In genomic region chr6:68167604-68168003, GRCh38 we compare ENCODE assay signal across 26 cellular contexts.
"Had no signal": no experiment of that assay in that cellular context is flagged by ENCODE, and none has a peak within 500 bp of the region (broad histone marks: within the 10 kb centered on the region; RNA-seq: fewer than 3 reads in every experiment).

No MANE protein-coding gene starts in this region.

- H3K27me3 ChIP-seq: esophagus squamous epithelium, neutrophil, stomach, thyroid gland, vagina had no signal

- H2AFZ ChIP-seq: parathyroid adenoma had no signal

- H3K36me3 ChIP-seq: esophagus squamous epithelium, neutrophil, stomach, thyroid gland, vagina had no signal

- H3K36me3 Mint-ChIP-seq: memory B cell; natural killer cell treated with Interleukin-12 subunit alpha and Interleukin-12 subunit beta and Interleukin-15 and Interleukin-18, amount 100 ng/mL, for 72 hours; stimulated activated effector memory CD8-positive, alpha-beta T cell treated with anti-CD3 and anti-CD28 coated beads, Interleukin-12 subunit alpha, Interleukin-12 subunit beta, amount 100 ng/mL, for 72 hours had no signal

- H3K9me3 Mint-ChIP-seq: neural crest cell had no signal

- H3K9ac ChIP-seq: parathyroid adenoma had no signal

- H3K4me3 ChIP-seq: coronary artery, esophagus squamous epithelium, lung, stomach, thyroid gland, vagina had no signal

- DNase-seq: dermis blood vessel endothelial cell; effector memory CD4-positive, alpha-beta T cell; erythroblast; esophagus squamous epithelium; foreskin melanocyte; hypothalamus; immature natural killer cell; kidney; stimulated activated CD4-positive, alpha-beta T cell treated with anti-CD3 and anti-CD28 coated beads, Interleukin-2, amount 100 ng/mL, for 24 hours; stimulated activated CD4-positive, alpha-beta T cell treated with anti-CD3 and anti-CD28 coated beads, Interleukin-4, amount 100 ng/mL, for 24 hours; stimulated activated naive CD4-positive, alpha-beta T cell treated with Interleukin-2 at 50 U/mL for 16 hours; stomach; thyroid gland; trophoblast cell had no signal

- H3K27ac ChIP-seq: coronary artery, esophagus squamous epithelium, neutrophil, parathyroid adenoma, stomach, thyroid gland, vagina had no signal

- H3K4me1 ChIP-seq: esophagus squamous epithelium, parathyroid adenoma, stomach, thyroid gland, vagina had no signal

- H3K4me1 Mint-ChIP-seq: immature natural killer cell; memory B cell; neural crest cell; stimulated activated effector memory CD8-positive, alpha-beta T cell treated with anti-CD3 and anti-CD28 coated beads, Interleukin-12 subunit alpha, Interleukin-12 subunit beta, amount 100 ng/mL, for 72 hours had no signal

- H3K27ac Mint-ChIP-seq: immature natural killer cell; memory B cell; natural killer cell treated with Interleukin-12 subunit alpha and Interleukin-12 subunit beta and Interleukin-15 and Interleukin-18, amount 100 ng/mL, for 72 hours; progenitor cell of endocrine pancreas; stimulated activated effector memory CD8-positive, alpha-beta T cell treated with anti-CD3 and anti-CD28 coated beads, Interleukin-12 subunit alpha, Interleukin-12 subunit beta, amount 100 ng/mL, for 72 hours had no signal

- H3K79me2 ChIP-seq: parathyroid adenoma had no signal

- H3K27me3 Mint-ChIP-seq: memory B cell; natural killer cell treated with Interleukin-12 subunit alpha and Interleukin-12 subunit beta and Interleukin-15 and Interleukin-18, amount 100 ng/mL, for 72 hours; progenitor cell of endocrine pancreas had no signal

- H3K4me3 Mint-ChIP-seq: immature natural killer cell; memory B cell; natural killer cell treated with Interleukin-12 subunit alpha and Interleukin-12 subunit beta and Interleukin-15 and Interleukin-18, amount 100 ng/mL, for 72 hours; neural crest cell; stimulated activated effector memory CD8-positive, alpha-beta T cell treated with anti-CD3 and anti-CD28 coated beads, Interleukin-12 subunit alpha, Interleukin-12 subunit beta, amount 100 ng/mL, for 72 hours had no signal

- ATAC-seq: left lobe of liver; natural killer cell treated with Interleukin-12 subunit alpha and Interleukin-12 subunit beta and Interleukin-15 and Interleukin-18, amount 100 ng/mL, for 72 hours; sciatic nerve; stimulated activated effector memory CD8-positive, alpha-beta T cell treated with anti-CD3 and anti-CD28 coated beads, Interleukin-12 subunit alpha, Interleukin-12 subunit beta, amount 100 ng/mL, for 72 hours had no signal

- H3K9me3 ChIP-seq: esophagus squamous epithelium, neutrophil, thyroid gland, vagina had no signal
